8 cellular contexts compared by ENCODE assay signal in genomic region chr10:60032723-60033122, GRCh38.
DNase-seq lines count a peak whose midpoint lies in the region; ATAC-seq and TF ChIP-seq lines count a peak whose summit lies in the region.

No MANE protein-coding gene starts in this region.

- H3K4me3 ChIP-seq in GM06990 (replicated peaks; ENCODE audit: low read depth, low read length) = no peak overlapping the region
- H3K4me3 ChIP-seq in HAP-1 = no peak overlapping the region
- no peak overlapping the region for H3K4me3 ChIP-seq in neural cell (ENCODE audit: low read length)

- no peaks in the 10 kb centered on the region for H3F3A ChIP-seq in neural cell (ENCODE audit: insufficient read depth, low read length, poor library complexity, severe bottlenecking)

- no peak overlapping the region for H3K4me2 ChIP-seq in neural cell (ENCODE audit: low read length)

- H2AFZ ChIP-seq in neural cell (ENCODE audit: low read depth, low read length) = no peak overlapping the region

- DNase-seq in GM06990 (ENCODE audit: extremely low read depth, insufficient read length) (peak; percentile 11), HAP-1 (ENCODE audit: low spot score in 2 of 2) (peak; percentile 43 to 65), NCI-H146 treated with DMSO at 0.1 percent for 48 hours (lab: John Stamatoyannopoulos, UW; ENCODE audit: unreplicated experiment) (peak; percentile 76), ecto neural progenitor cell (ENCODE audit: low spot score) (no peak)

- H3K79me2 ChIP-seq in neural cell (replicated peaks; ENCODE audit: insufficient read depth, low read length) = no peaks in the 10 kb centered on the region

- TF ChIP-seq CTCF in GM06990 (IDR thresholded peaks at IDR 0.05; ENCODE audit: insufficient read depth, low read length, poor library complexity, severe bottlenecking) = peak; percentile 49
- TF ChIP-seq CTCF in VCaP (conservative IDR thresholded peaks at IDR 0.05) = peak; percentile 80
- TF ChIP-seq CTCF in neural cell (IDR thresholded peaks at IDR 0.05; ENCODE audit: poor library complexity, severe bottlenecking) = peak; percentile 43

- no peaks in the 10 kb centered on the region for H3K9me3 ChIP-seq in HAP-1
- no peaks in the 10 kb centered on the region for H3K9me3 ChIP-seq in neural cell (ENCODE audit: low read length)

- H3K36me3 ChIP-seq in GM06990 (ENCODE audit: control insufficient read depth, insufficient read depth, low read length) (no peaks in the 10 kb centered on the region), HAP-1 (replicated peaks) (no peaks in the 10 kb centered on the region), neural cell (ENCODE audit: insufficient read depth, low read length) (peaks cover 7% of the 10 kb centered on the region)

- no peaks in the 10 kb centered on the region for H4K20me1 ChIP-seq in neural cell (ENCODE audit: insufficient read depth)

- H3K27ac ChIP-seq in VCaP (no peak overlapping the region), neural cell (ENCODE audit: low read length) (no peak overlapping the region)

- TF ChIP-seq RAD21 in neural cell (conservative IDR thresholded peaks at IDR 0.05) = peak; percentile 33

- H3K9me2 ChIP-seq in neural cell (ENCODE audit: insufficient read depth, low read length) = no peaks in the 10 kb centered on the region

- no peak for TF ChIP-seq EP300 in neural cell (conservative IDR thresholded peaks at IDR 0.05; ENCODE audit: poor library complexity, severe bottlenecking)

- peak; percentile 86 for ATAC-seq in esophagus mucosa
- no peak for ATAC-seq in GM19324 (IDR thresholded peaks at IDR 0.05; ENCODE audit: low FRiP score, unreplicated experiment)

- no peaks in the 10 kb centered on the region for H3K4me1 ChIP-seq in HAP-1

- in situ Hi-C loops in HAP-1 (cut with MboI; ENCODE audit: low sequenced_read_pairs) = loop anchor here (10.0 to 25.0 kb wide), 2 partner anchors 195 to 408 kb away; no protein-coding TSS in a partner anchor

- no peak overlapping the region for H3K9ac ChIP-seq in neural cell (ENCODE audit: low read length)

- H3K27me3 ChIP-seq in GM06990 (replicated peaks; ENCODE audit: control insufficient read depth, insufficient read depth, low read length) = no peaks in the 10 kb centered on the region
- H3K27me3 ChIP-seq in HAP-1 (ENCODE audit: low read depth) = no peaks in the 10 kb centered on the region
- H3K27me3 ChIP-seq in neural cell (ENCODE audit: insufficient read depth, low read depth, low read length) = no peaks in the 10 kb centered on the region

TF ChIP-seq in neural cell, 6 proteins besides CTCF, POLR2A, EP300 and RAD21:
- no peak for TF ChIP-seq MXI1 (conservative IDR thresholded peaks at IDR 0.05; ENCODE audit: poor library complexity, severe bottlenecking)
- TF ChIP-seq SMC3 (conservative IDR thresholded peaks at IDR 0.05; ENCODE audit: poor library complexity) = peak; percentile 19
